ENCODE assay signal across 20 cellular contexts in the genomic region with DNA sequence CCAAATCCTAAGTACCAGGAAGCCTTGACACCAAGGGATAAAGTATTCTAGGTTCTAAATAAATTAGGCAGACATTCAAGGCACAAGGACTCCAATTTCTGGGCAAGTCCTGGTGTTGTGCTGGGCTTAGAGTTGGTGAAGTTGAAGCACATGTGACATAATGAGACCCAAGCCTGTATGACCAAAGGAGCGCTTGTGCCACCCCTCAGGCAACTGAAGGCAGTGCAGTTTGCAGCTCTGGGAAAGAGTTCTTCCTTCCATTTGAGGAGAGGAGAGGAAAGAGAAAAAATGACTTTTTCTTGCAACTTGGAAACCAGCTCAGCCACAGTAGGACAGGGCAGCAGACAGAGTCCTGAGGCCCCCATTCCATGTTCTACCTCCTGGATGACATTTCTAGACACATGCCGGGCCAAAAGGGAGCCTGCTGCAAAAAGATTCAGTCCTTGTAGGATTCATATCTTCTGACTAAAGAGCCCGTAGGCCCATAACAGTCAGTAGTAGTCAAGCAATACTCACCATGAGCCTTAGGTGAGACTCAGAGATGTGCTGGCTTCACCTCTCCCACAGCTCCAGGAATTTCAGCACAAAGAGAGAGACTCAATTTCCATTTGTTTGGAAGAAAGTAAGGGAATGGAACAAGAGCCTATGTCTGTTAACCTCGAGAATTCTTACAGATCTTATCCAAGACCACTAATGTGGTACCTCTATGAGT.
DNase-seq lines count a peak whose midpoint lies in the region; ATAC-seq and TF ChIP-seq lines count a peak whose summit lies in the region.
"Had no signal": no experiment of that assay in that cellular context is flagged by ENCODE, and none has a peak within 500 bp of the region (broad histone marks: within the 10 kb centered on the region; RNA-seq: fewer than 3 reads in every experiment).

No MANE protein-coding gene starts in this region.

- H3K27me3 Mint-ChIP-seq in WTC11 (ENCODE audit: low read depth), result no peaks in the 10 kb centered on the region
- H3K27me3 Mint-ChIP-seq: activated CD4-positive, alpha-beta T cell treated with anti-CD3 and anti-CD28 coated beads, Interleukin-2, amount 10 ng/mL, durations not matched to agents 7 days and 5 days; CD4-positive, CD25-positive, alpha-beta regulatory T cell had no signal

- CTCF ChIA-PET in AG04450 (lab: Charles Lee), result no interaction called here
- CTCF ChIA-PET in WTC11 (lab: Charles Lee), result interaction anchor here (0.6 kb wide), 1 partner anchor 320 kb away, joined by 3 read pairs; no protein-coding TSS in a partner anchor

- H3K27me3 ChIP-seq in AG04450 (ENCODE audit: control insufficient read depth, insufficient read depth, low read length), result no peaks in the 10 kb centered on the region
- H3K27me3 ChIP-seq: esophagus muscularis mucosa, suprapubic skin had no signal

- peak; percentile 27; the same call in 1 of the 2 replicates for TF ChIP-seq CTCF in AG04450 (IDR thresholded peaks at IDR 0.05; ENCODE audit: low read depth, low read length)
- TF ChIP-seq CTCF in WTC11 (IDR thresholded peaks at IDR 0.05), result no peak; the same call in 1 of the 2 replicates

- H3K4me3 ChIP-seq in AG04450 (ENCODE audit: low read depth, low read length), result no peak overlapping the region
- H3K4me3 ChIP-seq: esophagus muscularis mucosa, suprapubic skin had no signal

- 0 out of 2 replicates have a peak overlapping the region, but pooled peaks have one; percentile 9 for H3K27ac Mint-ChIP-seq in WTC11
- H3K27ac Mint-ChIP-seq: activated CD4-positive, alpha-beta T cell treated with anti-CD3 and anti-CD28 coated beads, Interleukin-2, amount 10 ng/mL, durations not matched to agents 7 days and 5 days; CD4-positive, CD25-positive, alpha-beta regulatory T cell; immature natural killer cell had no signal

- DNase-seq in AG04450 (ENCODE audit: low read depth, low spot score) (no peak), HuH-7 (ENCODE audit: low spot score) (peak; percentile 6), WTC11 (ENCODE audit: low spot score) (peak; percentile 27), iPS DF 19.7 (ENCODE audit: low read depth, low spot score) (peak; percentile 3), SHP77 (lab: John Stamatoyannopoulos, UW) (no peak), 8988T (no peak), D341Med (ENCODE audit: low spot score) (no peak)
- DNase-seq in activated CD8-positive, alpha-beta memory T cell treated with anti-CD3 and anti-CD28 coated beads, Interleukin-2, amount 50 U/mL, for 48 hours, result no peak
- DNase-seq: activated CD4-positive, alpha-beta T cell treated with anti-CD3 and anti-CD28 coated beads, Interleukin-2, amount 10 ng/mL, durations not matched to agents 7 days and 5 days; amniotic stem cell; CD4-positive, CD25-positive, alpha-beta regulatory T cell; central memory CD4-positive, alpha-beta T cell; DND-41; immature natural killer cell; NCI-H1436 treated with DMSO at 0.1 percent for 48 hours; right cardiac atrium; stimulated activated CD4-positive, alpha-beta T cell treated with anti-CD3 and anti-CD28 coated beads, Interleukin-15, amount 100 ng/mL, for 24 hours had no signal

- H3K4me3 Mint-ChIP-seq in WTC11, result no peak overlapping the region
- H3K4me3 Mint-ChIP-seq: activated CD4-positive, alpha-beta T cell treated with anti-CD3 and anti-CD28 coated beads, Interleukin-2, amount 10 ng/mL, durations not matched to agents 7 days and 5 days; CD4-positive, CD25-positive, alpha-beta regulatory T cell; immature natural killer cell had no signal

- POLR2A ChIA-PET in AG04450 (lab: Yijun Ruan, JAX), result no interaction called here
- POLR2A ChIA-PET in WTC11 (lab: Charles Lee), result no interaction called here

- H3K4me1 Mint-ChIP-seq in WTC11, result peaks cover 15% of the 10 kb centered on the region
- H3K4me1 Mint-ChIP-seq: activated CD4-positive, alpha-beta T cell treated with anti-CD3 and anti-CD28 coated beads, Interleukin-2, amount 10 ng/mL, durations not matched to agents 7 days and 5 days; CD4-positive, CD25-positive, alpha-beta regulatory T cell; immature natural killer cell had no signal

- peaks cover 3% of the 10 kb centered on the region for H3K36me3 Mint-ChIP-seq in WTC11
- H3K36me3 Mint-ChIP-seq: CD4-positive, CD25-positive, alpha-beta regulatory T cell had no signal

- ATAC-seq in WTC11, result peak; percentile 99
- ATAC-seq: right cardiac atrium had no signal

- peaks cover 7% of the 10 kb centered on the region; the same call in 1 of the 2 replicates for H3K9me3 ChIP-seq in AG04450 (ENCODE audit: control insufficient read depth, insufficient read depth, low read length)
- H3K9me3 ChIP-seq: esophagus muscularis mucosa, suprapubic skin had no signal

- no peak overlapping the region for H3K27ac ChIP-seq in AG04450 (ENCODE audit: low read depth, low read length)
- H3K27ac ChIP-seq: esophagus muscularis mucosa, RWPE1, suprapubic skin had no signal

- peaks cover 10% of the 10 kb centered on the region; the same call in 1 of the 2 replicates for H3K9me3 Mint-ChIP-seq in WTC11

TF ChIP-seq in WTC11, 78 proteins besides CTCF, POLR2A, EP300 and RAD21:
- no peak for TF ChIP-seq CREM (CRISPR knock-in tag; IDR thresholded peaks at IDR 0.05)
- TF ChIP-seq ZNF263 (CRISPR knock-in tag; IDR thresholded peaks at IDR 0.05; ENCODE audit: low read depth), result no peak
- TF ChIP-seq, protein P1, sequence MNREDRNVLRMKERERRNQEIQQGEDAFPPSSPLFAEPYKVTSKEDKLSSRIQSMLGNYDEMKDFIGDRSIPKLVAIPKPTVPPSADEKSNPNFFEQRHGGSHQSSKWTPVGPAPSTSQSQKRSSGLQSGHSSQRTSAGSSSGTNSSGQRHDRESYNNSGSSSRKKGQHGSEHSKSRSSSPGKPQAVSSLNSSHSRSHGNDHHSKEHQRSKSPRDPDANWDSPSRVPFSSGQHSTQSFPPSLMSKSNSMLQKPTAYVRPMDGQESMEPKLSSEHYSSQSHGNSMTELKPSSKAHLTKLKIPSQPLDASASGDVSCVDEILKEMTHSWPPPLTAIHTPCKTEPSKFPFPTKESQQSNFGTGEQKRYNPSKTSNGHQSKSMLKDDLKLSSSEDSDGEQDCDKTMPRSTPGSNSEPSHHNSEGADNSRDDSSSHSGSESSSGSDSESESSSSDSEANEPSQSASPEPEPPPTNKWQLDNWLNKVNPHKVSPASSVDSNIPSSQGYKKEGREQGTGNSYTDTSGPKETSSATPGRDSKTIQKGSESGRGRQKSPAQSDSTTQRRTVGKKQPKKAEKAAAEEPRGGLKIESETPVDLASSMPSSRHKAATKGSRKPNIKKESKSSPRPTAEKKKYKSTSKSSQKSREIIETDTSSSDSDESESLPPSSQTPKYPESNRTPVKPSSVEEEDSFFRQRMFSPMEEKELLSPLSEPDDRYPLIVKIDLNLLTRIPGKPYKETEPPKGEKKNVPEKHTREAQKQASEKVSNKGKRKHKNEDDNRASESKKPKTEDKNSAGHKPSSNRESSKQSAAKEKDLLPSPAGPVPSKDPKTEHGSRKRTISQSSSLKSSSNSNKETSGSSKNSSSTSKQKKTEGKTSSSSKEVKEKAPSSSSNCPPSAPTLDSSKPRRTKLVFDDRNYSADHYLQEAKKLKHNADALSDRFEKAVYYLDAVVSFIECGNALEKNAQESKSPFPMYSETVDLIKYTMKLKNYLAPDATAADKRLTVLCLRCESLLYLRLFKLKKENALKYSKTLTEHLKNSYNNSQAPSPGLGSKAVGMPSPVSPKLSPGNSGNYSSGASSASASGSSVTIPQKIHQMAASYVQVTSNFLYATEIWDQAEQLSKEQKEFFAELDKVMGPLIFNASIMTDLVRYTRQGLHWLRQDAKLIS (CRISPR knock-in tag; IDR thresholded peaks at IDR 0.05; ENCODE audit: borderline replicate concordance), result no peak
TF ChIP-seq in WTC11: peak in this region for 0.

Comparison
In these comparisons a context has a peak if more than half of its experiments do, and no peak if none do; other contexts are left out.
1. DNase-seq: peak in HuH-7 (single experiment), WTC11 (single experiment) and iPS DF 19.7 (single experiment); none in AG04450 (single experiment), SHP77 (0 of 2), activated CD8-positive, alpha-beta memory T cell treated with anti-CD3 and anti-CD28 coated beads, Interleukin-2, amount 50 U/mL, for 48 hours (single experiment), 8988T (single experiment) and D341Med (single experiment).